ENCODE assay signal across 8 cellular contexts in genomic region chr10:77111611-77112550, GRCh38.
DNase-seq lines count a peak whose midpoint lies in the region; ATAC-seq and TF ChIP-seq lines count a peak whose summit lies in the region.

No MANE protein-coding gene starts in this region.

- no peaks in the 10 kb centered on the region for H3K36me3 ChIP-seq in OCI-LY1 (ENCODE audit: insufficient read depth, low read length)

- H3K9me3 Mint-ChIP-seq in activated naive CD4-positive, alpha-beta T cell treated with anti-CD3 and anti-CD28 coated beads for 36 hours, result no peaks in the 10 kb centered on the region
- H3K9me3 Mint-ChIP-seq in activated naive CD4-positive, alpha-beta T cell treated with anti-CD3 and anti-CD28 coated beads, Interleukin-2, amount 10 ng/mL, durations not matched to agents 7 days and 5 days, result no peaks in the 10 kb centered on the region

- peak; percentile 18 for DNase-seq in activated naive CD4-positive, alpha-beta T cell treated with anti-CD3 and anti-CD28 coated beads for 36 hours
- DNase-seq in activated naive CD4-positive, alpha-beta T cell treated with anti-CD3 and anti-CD28 coated beads, Interleukin-2, amount 10 ng/mL, durations not matched to agents 7 days and 5 days, result no peak
- no peak for DNase-seq in dorsolateral prefrontal cortex
- DNase-seq in medulla oblongata (ENCODE audit: extremely low spot score), result peak; percentile 53

- H2AFZ ChIP-seq in OCI-LY1 (ENCODE audit: low read length), result no peak overlapping the region

- no peaks in the 10 kb centered on the region for H3K79me2 ChIP-seq in OCI-LY1 (ENCODE audit: insufficient read depth, low read length)

- no peaks in the 10 kb centered on the region for H3K36me3 Mint-ChIP-seq in activated naive CD4-positive, alpha-beta T cell treated with anti-CD3 and anti-CD28 coated beads for 36 hours (ENCODE audit: low read depth)
- H3K36me3 Mint-ChIP-seq in activated naive CD4-positive, alpha-beta T cell treated with anti-CD3 and anti-CD28 coated beads, Interleukin-2, amount 10 ng/mL, durations not matched to agents 7 days and 5 days, result no peaks in the 10 kb centered on the region

- H4K20me1 ChIP-seq in OCI-LY1 (ENCODE audit: insufficient read depth, low read length), result no peaks in the 10 kb centered on the region

- no peaks in the 10 kb centered on the region for H3K9me3 ChIP-seq in OCI-LY1 (ENCODE audit: low read length)

- H3K27me3 Mint-ChIP-seq in activated naive CD4-positive, alpha-beta T cell treated with anti-CD3 and anti-CD28 coated beads for 36 hours (ENCODE audit: low read depth), result peaks cover 3% of the 10 kb centered on the region
- H3K27me3 Mint-ChIP-seq in activated naive CD4-positive, alpha-beta T cell treated with anti-CD3 and anti-CD28 coated beads, Interleukin-2, amount 10 ng/mL, durations not matched to agents 7 days and 5 days, result no peaks in the 10 kb centered on the region

- no peak overlapping the region for H3K4me3 Mint-ChIP-seq in activated naive CD4-positive, alpha-beta T cell treated with anti-CD3 and anti-CD28 coated beads for 36 hours
- no peak overlapping the region for H3K4me3 Mint-ChIP-seq in activated naive CD4-positive, alpha-beta T cell treated with anti-CD3 and anti-CD28 coated beads, Interleukin-2, amount 10 ng/mL, durations not matched to agents 7 days and 5 days

- intact Hi-C loops in activated naive CD4-positive, alpha-beta T cell treated with anti-CD3 and anti-CD28 coated beads for 36 hours (cut with micrococcal nuclease), result loop anchor here (5.0 kb wide), 1 partner anchor 125 kb away; no protein-coding TSS in a partner anchor
- intact Hi-C loops in dorsolateral prefrontal cortex (cut with DNase I), result no loop called here

- ATAC-seq in HG03066 (IDR thresholded peaks at IDR 0.05; ENCODE audit: low read depth, unreplicated experiment) (peak; percentile 54), HG03135 (IDR thresholded peaks at IDR 0.05; ENCODE audit: unreplicated experiment) (no peak), HG03045 (IDR thresholded peaks at IDR 0.05; ENCODE audit: unreplicated experiment) (no peak)

- no peaks in the 10 kb centered on the region for H3K4me1 ChIP-seq in OCI-LY1 (ENCODE audit: insufficient read depth, low read length, severe bottlenecking)

- H3K4me3 ChIP-seq in OCI-LY1 (ENCODE audit: low read depth, low read length, poor library complexity, severe bottlenecking) (no peak overlapping the region), dorsolateral prefrontal cortex (no peak overlapping the region)

- H3K4me2 ChIP-seq in OCI-LY1 (ENCODE audit: low read length), result no peak overlapping the region

- H3K4me1 Mint-ChIP-seq in activated naive CD4-positive, alpha-beta T cell treated with anti-CD3 and anti-CD28 coated beads for 36 hours (ENCODE audit: low read depth), result no peaks in the 10 kb centered on the region
- no peaks in the 10 kb centered on the region for H3K4me1 Mint-ChIP-seq in activated naive CD4-positive, alpha-beta T cell treated with anti-CD3 and anti-CD28 coated beads, Interleukin-2, amount 10 ng/mL, durations not matched to agents 7 days and 5 days

- H3K27ac Mint-ChIP-seq in activated naive CD4-positive, alpha-beta T cell treated with anti-CD3 and anti-CD28 coated beads for 36 hours, result no peak overlapping the region
- H3K27ac Mint-ChIP-seq in activated naive CD4-positive, alpha-beta T cell treated with anti-CD3 and anti-CD28 coated beads, Interleukin-2, amount 10 ng/mL, durations not matched to agents 7 days and 5 days, result no peak overlapping the region

- H3K27me3 ChIP-seq in OCI-LY1 (ENCODE audit: insufficient read depth, low read length), result no peaks in the 10 kb centered on the region
- no peaks in the 10 kb centered on the region for H3K27me3 ChIP-seq in dorsolateral prefrontal cortex

- TF ChIP-seq CTCF in OCI-LY1 (IDR thresholded peaks at IDR 0.05; ENCODE audit: low read length) (peak; percentile 73), dorsolateral prefrontal cortex (IDR thresholded peaks at IDR 0.05 in 54 of 56, conservative IDR thresholded peaks at IDR 0.05 in 2 of 56; ENCODE audit: low read depth in 1 of 56, partially characterized antibody in 56 of 56) (peak; percentile 48 to 82 (median 74))

- no peaks in the 10 kb centered on the region for H3F3A ChIP-seq in OCI-LY1 (ENCODE audit: insufficient read depth, low read length)

- CTCF ChIA-PET in activated naive CD4-positive, alpha-beta T cell treated with anti-CD3 and anti-CD28 coated beads for 36 hours (lab: Charles Lee), result interaction anchor here (0.6 to 1.4 kb wide), 3 partner anchors 9 to 1714 kb away, joined by 3 to 5 read pairs (median 3); no protein-coding TSS in a partner anchor
- CTCF ChIA-PET in activated naive CD4-positive, alpha-beta T cell treated with anti-CD3 and anti-CD28 coated beads, Interleukin-2, amount 10 ng/mL, durations not matched to agents 7 days and 5 days (lab: Charles Lee), result interaction anchor here (1.2 kb wide), 1 partner anchor 127 kb away, joined by 3 read pairs; no protein-coding TSS in a partner anchor

- no peak overlapping the region for H3K9ac ChIP-seq in OCI-LY1 (ENCODE audit: low read length)

- H3K27ac ChIP-seq in OCI-LY1 (ENCODE audit: low read depth, low read length, poor library complexity, severe bottlenecking) (no peak overlapping the region), dorsolateral prefrontal cortex (no peak overlapping the region)

- H3K9me2 ChIP-seq in OCI-LY1 (ENCODE audit: low read depth, low read length), result no peaks in the 10 kb centered on the region

Comparison
In these comparisons a context has a peak if more than half of its experiments do, and no peak if none do; other contexts are left out.
1. DNase-seq: peak in activated naive CD4-positive, alpha-beta T cell treated with anti-CD3 and anti-CD28 coated beads for 36 hours (single experiment) and medulla oblongata (single experiment); none in activated naive CD4-positive, alpha-beta T cell treated with anti-CD3 and anti-CD28 coated beads, Interleukin-2, amount 10 ng/mL, durations not matched to agents 7 days and 5 days (single experiment) and dorsolateral prefrontal cortex (0 of 10).